Comparison of ENCODE assay signal across 8 cellular contexts in genomic region chr1:225445644-225446297, GRCh38. TPM values are rescaled to one million over a fixed set of nuclear protein-coding genes. Genes with fewer than 3 reads are reported as not detected.
DNase-seq lines count a peak whose midpoint lies in the region; ATAC-seq and TF ChIP-seq lines count a peak whose summit lies in the region.

No MANE protein-coding gene starts in this region.

- H3K4me1 ChIP-seq in suprapubic skin = peaks cover 56% of the 10 kb centered on the region

- ATAC-seq in HG02571 (IDR thresholded peaks at IDR 0.05; ENCODE audit: unreplicated experiment) = no peak

- peaks cover 2% of the 10 kb centered on the region for H3K36me3 Mint-ChIP-seq in activated CD4-positive, alpha-beta T cell treated with anti-CD3 and anti-CD28 coated beads, Interleukin-2, amount 10 ng/mL, durations not matched to agents 24 days and 14 days (ENCODE audit: low read depth)
- no peaks in the 10 kb centered on the region for H3K36me3 Mint-ChIP-seq in activated T-helper 1 cell treated with anti-CD3 and anti-CD28 coated beads, Interleukin-12 subunit alpha, Interleukin-12 subunit beta, Interleukin-2, Interleukin-4 antibody, amounts not matched to agents 30 ng/mL and 10 ng/mL and 1 ng/mL, durations not matched to agents 14 hours and 24 hours and 36 hours (ENCODE audit: low read depth)

- TF ChIP-seq POLR2A in suprapubic skin (IDR thresholded peaks at IDR 0.05) = no peak

- intact Hi-C loops in activated CD4-positive, alpha-beta T cell treated with anti-CD3 and anti-CD28 coated beads, Interleukin-2, amount 10 ng/mL, durations not matched to agents 24 days and 14 days (cut with micrococcal nuclease) = loop anchor here (1.0 to 10.0 kb wide), 5 partner anchors 9 to 1011 kb away; partner anchors contain the start of genes LBR and WDR26
- intact Hi-C loops in activated T-helper 1 cell treated with anti-CD3 and anti-CD28 coated beads, Interleukin-12 subunit alpha, Interleukin-12 subunit beta, Interleukin-2, Interleukin-4 antibody, amounts not matched to agents 30 ng/mL and 10 ng/mL and 1 ng/mL, durations not matched to agents 14 hours and 24 hours and 36 hours (cut with micrococcal nuclease) = no loop called here

- peak overlapping the region; percentile 93 for H3K27ac Mint-ChIP-seq in activated CD4-positive, alpha-beta T cell treated with anti-CD3 and anti-CD28 coated beads, Interleukin-2, amount 10 ng/mL, durations not matched to agents 24 days and 14 days
- H3K27ac Mint-ChIP-seq in activated T-helper 1 cell treated with anti-CD3 and anti-CD28 coated beads, Interleukin-12 subunit alpha, Interleukin-12 subunit beta, Interleukin-2, Interleukin-4 antibody, amounts not matched to agents 30 ng/mL and 10 ng/mL and 1 ng/mL, durations not matched to agents 14 hours and 24 hours and 36 hours = peak overlapping the region; percentile 94

- H3K27ac ChIP-seq in suprapubic skin = peak overlapping the region; percentile 50

- H3K4me1 Mint-ChIP-seq in activated CD4-positive, alpha-beta T cell treated with anti-CD3 and anti-CD28 coated beads, Interleukin-2, amount 10 ng/mL, durations not matched to agents 24 days and 14 days = peaks cover 62% of the 10 kb centered on the region
- peaks cover 64% of the 10 kb centered on the region for H3K4me1 Mint-ChIP-seq in activated T-helper 1 cell treated with anti-CD3 and anti-CD28 coated beads, Interleukin-12 subunit alpha, Interleukin-12 subunit beta, Interleukin-2, Interleukin-4 antibody, amounts not matched to agents 30 ng/mL and 10 ng/mL and 1 ng/mL, durations not matched to agents 14 hours and 24 hours and 36 hours (ENCODE audit: low read depth)

- H3K4me3 ChIP-seq in suprapubic skin = no peak overlapping the region

- H3K9me3 ChIP-seq in suprapubic skin = no peaks in the 10 kb centered on the region

- 33% methylated on average over 5 of the region's 7 CpGs for WGBS in suprapubic skin

- DNase-seq in activated CD4-positive, alpha-beta T cell treated with anti-CD3 and anti-CD28 coated beads, Interleukin-2, amount 10 ng/mL, durations not matched to agents 24 days and 14 days = peak; percentile 76
- DNase-seq in activated CD4-positive, alpha-beta T cell treated with anti-CD3 and anti-CD28 coated beads, Interleukin-2, amount 50 U/mL, for 48 hours = no peak
- DNase-seq in activated T-helper 1 cell treated with anti-CD3 and anti-CD28 coated beads, Interleukin-12 subunit alpha, Interleukin-12 subunit beta, Interleukin-2, Interleukin-4 antibody, amounts not matched to agents 30 ng/mL and 10 ng/mL and 1 ng/mL, durations not matched to agents 14 hours and 24 hours and 36 hours (ENCODE audit: low spot score) = no peak
- DNase-seq in kidney tubule cell (ENCODE audit: low spot score) = peak; percentile 89
- peak; percentile 45 to 46 for DNase-seq in suprapubic skin (ENCODE audit: low spot score in 2 of 2)
- no peak for DNase-seq in hypothalamus (lab: John Stamatoyannopoulos, UW)
- no peak for DNase-seq in middle frontal gyrus (ENCODE audit: extremely low spot score, low spot score)

- no peaks in the 10 kb centered on the region for H3K36me3 ChIP-seq in suprapubic skin

- peaks cover 2% of the 10 kb centered on the region for H3K27me3 Mint-ChIP-seq in activated CD4-positive, alpha-beta T cell treated with anti-CD3 and anti-CD28 coated beads, Interleukin-2, amount 10 ng/mL, durations not matched to agents 24 days and 14 days
- peaks cover 2% of the 10 kb centered on the region for H3K27me3 Mint-ChIP-seq in activated T-helper 1 cell treated with anti-CD3 and anti-CD28 coated beads, Interleukin-12 subunit alpha, Interleukin-12 subunit beta, Interleukin-2, Interleukin-4 antibody, amounts not matched to agents 30 ng/mL and 10 ng/mL and 1 ng/mL, durations not matched to agents 14 hours and 24 hours and 36 hours (ENCODE audit: insufficient read depth)

- H3K9me3 Mint-ChIP-seq in activated CD4-positive, alpha-beta T cell treated with anti-CD3 and anti-CD28 coated beads, Interleukin-2, amount 10 ng/mL, durations not matched to agents 24 days and 14 days = no peaks in the 10 kb centered on the region
- H3K9me3 Mint-ChIP-seq in activated T-helper 1 cell treated with anti-CD3 and anti-CD28 coated beads, Interleukin-12 subunit alpha, Interleukin-12 subunit beta, Interleukin-2, Interleukin-4 antibody, amounts not matched to agents 30 ng/mL and 10 ng/mL and 1 ng/mL, durations not matched to agents 14 hours and 24 hours and 36 hours = no peaks in the 10 kb centered on the region

- TF ChIP-seq CTCF in suprapubic skin (IDR thresholded peaks at IDR 0.05) = no peak

- TF ChIP-seq EP300 in suprapubic skin (IDR thresholded peaks at IDR 0.05) = no peak

- H3K4me3 Mint-ChIP-seq in activated CD4-positive, alpha-beta T cell treated with anti-CD3 and anti-CD28 coated beads, Interleukin-2, amount 10 ng/mL, durations not matched to agents 24 days and 14 days = peak overlapping the region; percentile 73
- H3K4me3 Mint-ChIP-seq in activated T-helper 1 cell treated with anti-CD3 and anti-CD28 coated beads, Interleukin-12 subunit alpha, Interleukin-12 subunit beta, Interleukin-2, Interleukin-4 antibody, amounts not matched to agents 30 ng/mL and 10 ng/mL and 1 ng/mL, durations not matched to agents 14 hours and 24 hours and 36 hours = peak overlapping the region; percentile 74

- H3K27me3 ChIP-seq in suprapubic skin = no peaks in the 10 kb centered on the region

RNA-seq across cellular contexts. Expression of gene LBR, which starts 17.9 kb away (rescaled TPM):
- total RNA-seq in activated CD4-positive, alpha-beta T cell treated with anti-CD3 and anti-CD28 coated beads, Interleukin-2, amount 10 ng/mL, durations not matched to agents 24 days and 14 days = 189 and 195 TPM in 2 replicates
- 176 TPM in 2 replicates for total RNA-seq in activated T-helper 1 cell treated with anti-CD3 and anti-CD28 coated beads, Interleukin-12 subunit alpha, Interleukin-12 subunit beta, Interleukin-2, Interleukin-4 antibody, amounts not matched to agents 30 ng/mL and 10 ng/mL and 1 ng/mL, durations not matched to agents 14 hours and 24 hours and 36 hours
- 10 to 100 TPM; 18.5 to 57.2 (median 29.8) TPM for total RNA-seq in suprapubic skin

Comparison
In these comparisons a context has a peak if more than half of its experiments do, and no peak if none do; other contexts are left out.
1. DNase-seq: peak in activated CD4-positive, alpha-beta T cell treated with anti-CD3 and anti-CD28 coated beads, Interleukin-2, amount 10 ng/mL, durations not matched to agents 24 days and 14 days (single experiment), kidney tubule cell (single experiment) and suprapubic skin (2 of 2); none in activated CD4-positive, alpha-beta T cell treated with anti-CD3 and anti-CD28 coated beads, Interleukin-2, amount 50 U/mL, for 48 hours (0 of 2), activated T-helper 1 cell treated with anti-CD3 and anti-CD28 coated beads, Interleukin-12 subunit alpha, Interleukin-12 subunit beta, Interleukin-2, Interleukin-4 antibody, amounts not matched to agents 30 ng/mL and 10 ng/mL and 1 ng/mL, durations not matched to agents 14 hours and 24 hours and 36 hours (single experiment), hypothalamus (0 of 51) and middle frontal gyrus (single experiment).